ENCODE assay signal across 1 cellular context in the genomic region with DNA sequence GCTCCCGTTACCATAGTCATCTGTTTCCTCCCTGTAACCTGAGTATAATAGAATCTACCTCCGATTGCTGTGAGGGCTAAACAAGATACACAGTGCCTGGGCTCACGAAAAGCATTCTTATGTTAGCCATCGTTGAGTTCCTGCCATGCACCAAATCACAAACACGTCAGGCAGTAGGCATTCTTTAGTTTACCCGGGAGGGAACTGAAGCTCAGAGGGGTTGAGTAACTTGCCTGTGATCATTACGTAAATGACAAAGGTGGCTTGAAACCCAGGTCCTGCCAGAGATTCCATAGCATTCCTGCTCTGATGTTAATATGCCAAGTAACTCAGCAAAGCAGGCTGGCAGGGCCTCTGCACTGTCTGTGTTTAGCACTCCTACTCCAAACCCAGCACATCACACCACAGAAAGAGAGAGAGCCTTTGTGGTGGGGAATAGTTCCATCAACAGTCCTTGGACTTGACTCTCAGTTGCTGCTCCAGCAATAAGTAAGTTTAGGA.
A peak's percentile ranks its signal among the peaks of the same experiment; 100 is the strongest.
TF ChIP-seq lines count a peak whose summit lies in the region.

No MANE protein-coding gene starts in this region.

TF ChIP-seq in GM23338, 12 proteins besides CTCF, POLR2A, EP300 and RAD21:
- TF ChIP-seq STAT1 (IDR thresholded peaks at IDR 0.05; ENCODE audit: unreplicated experiment): no peak
- peak; percentile 16 for TF ChIP-seq EZH2 (IDR thresholded peaks at IDR 0.05; ENCODE audit: low read depth, unreplicated experiment)
- no peak for TF ChIP-seq CREB1 (CRISPR knock-in tag; IDR thresholded peaks at IDR 0.05; ENCODE audit: low read depth)
